ENCODE assay signal across 26 cellular contexts in the genomic region with DNA sequence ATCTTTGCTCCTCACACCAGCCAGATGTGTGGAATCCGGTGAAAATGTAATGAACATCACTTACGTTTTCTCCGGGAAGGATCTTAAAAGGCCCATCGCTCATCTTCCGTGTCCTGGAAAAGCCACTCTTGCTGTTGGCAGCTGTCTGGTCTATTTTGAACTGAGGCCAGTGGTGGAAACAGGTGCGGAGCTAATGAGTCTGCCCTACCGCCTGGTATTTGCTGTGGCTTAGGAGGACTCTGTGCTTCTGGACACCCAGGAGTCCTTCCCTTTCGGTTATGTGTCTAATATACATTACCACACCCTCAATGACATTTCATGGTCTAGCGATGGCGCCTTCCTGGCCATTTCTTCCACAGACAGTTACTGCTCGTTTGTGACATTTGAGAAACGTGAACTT.
"Had no signal": no experiment of that assay in that cellular context is flagged by ENCODE, and none has a peak within 500 bp of the region (broad histone marks: within the 10 kb centered on the region; RNA-seq: fewer than 3 reads in every experiment).

No MANE protein-coding gene starts in this region.

- H3K9me3 ChIP-seq: ascending aorta had no signal

- DNase-seq: activated CD4-positive, alpha-beta memory T cell treated with anti-CD3 and anti-CD28 coated beads for 36 hours; activated CD4-positive, alpha-beta T cell treated with anti-CD3 and anti-CD28 coated beads for 36 hours; activated CD4-positive, CD25-positive, alpha-beta regulatory T cell; activated CD4-positive, CD25-positive, alpha-beta regulatory T cell treated with anti-CD3 and anti-CD28 coated beads, Interleukin-2, amount 50 U/mL, for 72 hours; activated CD8-positive, alpha-beta memory T cell treated with anti-CD3 and anti-CD28 coated beads, Interleukin-2, amount 50 U/mL, for 48 hours; activated CD8-positive, alpha-beta T cell treated with anti-CD3 and anti-CD28 coated beads, Interleukin-2, amount 10 ng/mL, durations not matched to agents 7 days and 5 days; activated gamma-delta T cell; activated naive CD4-positive, alpha-beta T cell; activated naive CD4-positive, alpha-beta T cell treated with anti-CD3 and anti-CD28 coated beads, Interleukin-2, amount 10 ng/mL, durations not matched to agents 7 days and 5 days; activated naive CD8-positive, alpha-beta T cell treated with anti-CD3 and anti-CD28 coated beads, Interleukin-2, amount 10 ng/mL, durations not matched to agents 7 days and 5 days; activated T-cell treated with anti-CD3 and anti-CD28 coated beads for 4 hours; activated T-cell treated with anti-CD3 and anti-CD28 coated beads, Interleukin-2, amount 50 U/mL, for 24 hours; activated T-cell treated with anti-CD3 and anti-CD28 coated beads, Interleukin-2, amount 50 U/mL, for 72 hours; dorsolateral prefrontal cortex; effector memory CD4-positive, alpha-beta T cell; endodermal cell; foreskin fibroblast; head of caudate nucleus; T-helper 1 cell; T-helper 17 cell; T1000 had no signal

- H3K4me3 ChIP-seq: ascending aorta, breast epithelium, coronary artery, dorsolateral prefrontal cortex had no signal

- H3K4me1 ChIP-seq: ascending aorta, breast epithelium had no signal

- H3K27ac ChIP-seq: ascending aorta, breast epithelium, coronary artery, dorsolateral prefrontal cortex had no signal

- H3K36me3 ChIP-seq: ascending aorta, breast epithelium had no signal

- ATAC-seq: activated CD4-positive, alpha-beta T cell treated with anti-CD3 and anti-CD28 coated beads for 36 hours; activated CD8-positive, alpha-beta T cell treated with anti-CD3 and anti-CD28 coated beads, Interleukin-2, amount 10 ng/mL, durations not matched to agents 7 days and 5 days; activated naive CD4-positive, alpha-beta T cell treated with anti-CD3 and anti-CD28 coated beads, Interleukin-2, amount 50 U/mL, for 72 hours; activated T-cell treated with anti-CD3 and anti-CD28 coated beads, Interleukin-2, amount 50 U/mL, for 72 hours; esophagus mucosa; T-helper 17 cell had no signal

- H3K27me3 ChIP-seq: ascending aorta, breast epithelium, dorsolateral prefrontal cortex had no signal
